ENCODE assay signal across 11 cellular contexts in the genomic region with DNA sequence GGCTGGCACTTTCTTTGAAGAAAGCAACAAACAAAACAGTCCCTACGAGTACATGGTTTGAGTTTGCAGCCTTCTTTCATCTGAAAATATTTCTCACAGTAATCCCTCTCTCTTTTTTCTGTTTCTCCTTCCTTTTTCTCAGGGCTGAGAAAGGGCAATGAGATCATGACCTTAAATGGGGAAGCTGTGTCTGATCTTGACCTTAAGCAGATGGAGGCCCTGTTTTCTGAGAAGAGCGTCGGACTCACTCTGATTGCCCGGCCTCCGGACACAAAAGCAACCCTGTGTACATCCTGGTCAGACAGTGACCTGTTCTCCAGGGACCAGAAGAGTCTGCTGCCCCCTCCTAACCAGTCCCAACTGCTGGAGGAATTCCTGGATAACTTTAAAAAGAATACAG.
DNase-seq lines count a peak whose midpoint lies in the region; ATAC-seq and TF ChIP-seq lines count a peak whose summit lies in the region.
"Had no signal": no experiment of that assay in that cellular context is flagged by ENCODE, and none has a peak within 500 bp of the region (broad histone marks: within the 10 kb centered on the region; RNA-seq: fewer than 3 reads in every experiment).

No MANE protein-coding gene starts in this region.

- H2BK120ac ChIP-seq in neuronal stem cell (ENCODE audit: low read depth, low read length) = no peak overlapping the region

- ATAC-seq in GM19463 (IDR thresholded peaks at IDR 0.05; ENCODE audit: unreplicated experiment) (peak; percentile 32), HG03442 (IDR thresholded peaks at IDR 0.05; ENCODE audit: unreplicated experiment) (peak; percentile 29)

- H3K4me1 ChIP-seq in endodermal cell (ENCODE audit: control insufficient read depth, insufficient read depth, low read length) (no peaks in the 10 kb centered on the region), neuronal stem cell (ENCODE audit: control insufficient read depth in 2 of 2, insufficient read depth in 1 of 2, low read depth in 1 of 2, low read length in 2 of 2) (peaks cover 8 to 12% of the 10 kb centered on the region in 2 donors), SJCRH30 (peaks cover 3% of the 10 kb centered on the region; the same call in 1 of the 2 replicates)

- no peaks in the 10 kb centered on the region for H3K27me3 ChIP-seq in endodermal cell (ENCODE audit: control insufficient read depth, insufficient read depth, low read length, poor library complexity, severe bottlenecking)
- H3K27me3 ChIP-seq in neuronal stem cell (ENCODE audit: control insufficient read depth in 3 of 3, insufficient read depth in 3 of 3, low read depth in 1 of 3, low read length in 3 of 3) = no peaks in the 10 kb centered on the region
- H3K27me3 ChIP-seq in SJCRH30 = no peaks in the 10 kb centered on the region
- H3K27me3 ChIP-seq: SJSA1 had no signal

- H3K23ac ChIP-seq in neuronal stem cell (ENCODE audit: low read depth, low read length, poor library complexity) = no peak overlapping the region

- H2AFZ ChIP-seq in neuronal stem cell (ENCODE audit: low read length) = no peak overlapping the region

- no peak overlapping the region for H3K4ac ChIP-seq in neuronal stem cell (ENCODE audit: low read length)

- no peak overlapping the region for H4K91ac ChIP-seq in neuronal stem cell (ENCODE audit: low read depth, low read length, poor library complexity)

- no peaks in the 10 kb centered on the region for H3K9me3 ChIP-seq in endodermal cell (ENCODE audit: control insufficient read depth, low read length)
- H3K9me3 ChIP-seq in neuronal stem cell (replicated peaks in 1 of 2; ENCODE audit: control insufficient read depth in 2 of 2, insufficient read depth in 1 of 2, low read depth in 1 of 2, low read length in 2 of 2) = no peaks in the 10 kb centered on the region
- H3K9me3 ChIP-seq in SJCRH30 (replicated peaks) = no peaks in the 10 kb centered on the region
- H3K9me3 ChIP-seq: SJSA1 had no signal

- H3K4me1 Mint-ChIP-seq in endodermal cell = peaks cover 8% of the 10 kb centered on the region

- TF ChIP-seq CTCF in GM12865 (IDR thresholded peaks at IDR 0.05; ENCODE audit: insufficient read depth, low read depth, low read length, missing control alignments) = no peak
- TF ChIP-seq CTCF in endodermal cell (conservative IDR thresholded peaks at IDR 0.05) = no peak

- H3K14ac ChIP-seq in neuronal stem cell (ENCODE audit: low read length) = no peak overlapping the region

- H3K9ac ChIP-seq in endodermal cell (ENCODE audit: extremely low read depth, low read length, poor library complexity, severe bottlenecking) = no peak overlapping the region
- H3K9ac ChIP-seq in neuronal stem cell (ENCODE audit: low read depth, low read length, poor library complexity) = no peak overlapping the region

- peak; percentile 86 for DNase-seq in GM12865 (ENCODE audit: low read depth)
- DNase-seq in endodermal cell = no peak
- no peak for DNase-seq in neuronal stem cell (ENCODE audit: low spot score)
- DNase-seq in SJCRH30 = no peak
- no peak for DNase-seq in DMS153 treated with DMSO at 0.1 percent for 48 hours (lab: John Stamatoyannopoulos, UW; ENCODE audit: unreplicated experiment)
- no peak for DNase-seq in NCI-H2081 (lab: John Stamatoyannopoulos, UW)
- DNase-seq: CD4-positive, alpha-beta memory T cell; NCI-H2029 treated with DMSO at 0.1 percent for 48 hours had no signal

- no peaks in the 10 kb centered on the region for H3K36me3 Mint-ChIP-seq in endodermal cell (ENCODE audit: low read depth)
- H3K36me3 Mint-ChIP-seq: CD4-positive, alpha-beta memory T cell had no signal

- no peak overlapping the region for H3K18ac ChIP-seq in neuronal stem cell (ENCODE audit: low read length)

- no peak overlapping the region for H2AK5ac ChIP-seq in neuronal stem cell (ENCODE audit: low read depth, low read length)

- no peak overlapping the region for H3K4me3 Mint-ChIP-seq in endodermal cell
- H3K4me3 Mint-ChIP-seq: CD4-positive, alpha-beta memory T cell had no signal

- no peaks in the 10 kb centered on the region for H3K9me3 Mint-ChIP-seq in endodermal cell
- H3K9me3 Mint-ChIP-seq: CD4-positive, alpha-beta memory T cell had no signal

- no peak overlapping the region for H3K4me2 ChIP-seq in neuronal stem cell (ENCODE audit: insufficient read depth, low read length, poor library complexity, severe bottlenecking)

- H2BK15ac ChIP-seq in neuronal stem cell (ENCODE audit: low read length) = no peak overlapping the region

- peak overlapping the region; percentile 70 for H3K27ac ChIP-seq in endodermal cell (ENCODE audit: low read depth, low read length)
- H3K27ac ChIP-seq in neuronal stem cell (replicated peaks; ENCODE audit: low read length) = no peak overlapping the region
- H3K27ac ChIP-seq in SJCRH30 = no peak overlapping the region
- H3K27ac ChIP-seq: SJSA1 had no signal

- peak overlapping the region; percentile 56 for H3K27ac Mint-ChIP-seq in endodermal cell

- no peaks in the 10 kb centered on the region for H3K79me1 ChIP-seq in neuronal stem cell (ENCODE audit: low read depth, low read length)

- H2BK5ac ChIP-seq in neuronal stem cell (ENCODE audit: low read length) = no peak overlapping the region

- WGBS in endodermal cell (ENCODE audit: insufficient coverage in 1 of 2, insufficient read length in 1 of 2), 2 experiments = 86 to 92% methylated on average over 5 of the region's 5 CpGs
- WGBS in neuronal stem cell (ENCODE audit: extremely low coverage in 2 of 2, insufficient read length in 2 of 2, insufficient replicate concordance in 1 of 2), 2 donors = no CpG with 5 or more reads among the region's 5 CpGs

- H3K36me3 ChIP-seq in endodermal cell (ENCODE audit: control insufficient read depth, insufficient read depth, low read length) (peaks cover 8% of the 10 kb centered on the region), neuronal stem cell (replicated peaks in 1 of 2; ENCODE audit: control insufficient read depth in 2 of 2, insufficient read depth in 2 of 2, low read length in 2 of 2) (peaks cover 2 to 89% of the 10 kb centered on the region in 2 donors), SJCRH30 (peaks cover 15% of the 10 kb centered on the region; the same call in 1 of the 2 replicates)

- H2BK12ac ChIP-seq in neuronal stem cell (ENCODE audit: low read length) = no peak overlapping the region

- H3K4me3 ChIP-seq in GM12865 (ENCODE audit: low read depth, low read length) (peak overlapping the region; percentile 90), endodermal cell (ENCODE audit: low read length) (no peak overlapping the region), neuronal stem cell (ENCODE audit: low read length in 2 of 2) (no peak overlapping the region), SJCRH30 (no peak overlapping the region)
- H3K4me3 ChIP-seq: SJSA1 had no signal

- H4K8ac ChIP-seq in neuronal stem cell (ENCODE audit: low read depth, low read length) = no peak overlapping the region

- no peaks in the 10 kb centered on the region for H3K27me3 Mint-ChIP-seq in endodermal cell (ENCODE audit: insufficient read depth)
- H3K27me3 Mint-ChIP-seq: CD4-positive, alpha-beta memory T cell had no signal
